ENCODE assay signal across 26 cellular contexts in the genomic region with DNA sequence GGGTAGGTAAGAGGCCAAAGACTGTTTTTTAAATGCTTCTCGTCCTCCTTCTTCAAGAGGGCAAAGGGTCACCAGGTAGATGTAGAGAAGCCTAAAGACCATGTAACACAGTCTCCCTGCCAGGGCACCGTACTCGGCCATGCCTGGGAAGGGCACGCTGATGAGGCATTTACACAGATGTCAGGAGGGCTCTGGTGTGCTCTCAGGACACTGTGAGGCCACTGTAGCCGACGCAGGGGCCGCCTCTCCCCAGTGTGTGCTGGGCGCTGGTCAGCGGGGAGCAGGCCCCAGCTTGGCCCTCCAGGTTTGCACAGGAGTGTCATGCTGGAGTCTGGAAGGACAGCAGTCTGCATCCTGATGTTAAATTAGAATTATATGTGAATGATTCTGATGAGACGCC. TPM values are rescaled to one million over a fixed set of nuclear protein-coding genes. Genes with fewer than 3 reads are reported as not detected.
"Had no signal": no experiment of that assay in that cellular context is flagged by ENCODE, and none has a peak within 500 bp of the region (broad histone marks: within the 10 kb centered on the region; RNA-seq: fewer than 3 reads in every experiment).

No MANE protein-coding gene starts in this region.

- H3K27me3 ChIP-seq: dorsolateral prefrontal cortex, heart left ventricle, neutrophil, sigmoid colon had no signal

- H3K27me3 Mint-ChIP-seq: naive thymus-derived CD4-positive, alpha-beta T cell had no signal

- H3K4me3 ChIP-seq: dorsolateral prefrontal cortex, heart left ventricle, lung, sigmoid colon, skin epidermis had no signal

- H3K4me1 Mint-ChIP-seq: naive thymus-derived CD4-positive, alpha-beta T cell; nephron progenitor cell had no signal

- H3K9me3 ChIP-seq: heart left ventricle, neutrophil, sigmoid colon had no signal

- H3K4me1 ChIP-seq: sigmoid colon had no signal

- H3K9me3 Mint-ChIP-seq: naive thymus-derived CD4-positive, alpha-beta T cell; nephron progenitor cell had no signal

- FAIRE-seq: endometrium, frontal cortex, islet of Langerhans had no signal

- ATAC-seq: heart left ventricle; left lobe of liver; naive thymus-derived CD4-positive, alpha-beta T cell had no signal

- DNase-seq: cortex of kidney; dorsolateral prefrontal cortex; effector CD8-positive, alpha-beta T cell; hippocampal formation; kidney glomerular epithelial cell; naive thymus-derived CD4-positive, alpha-beta T cell; nephron progenitor cell; sigmoid colon; stimulated activated CD4-positive, alpha-beta T cell treated with anti-CD3 and anti-CD28 coated beads, Interleukin-12 subunit alpha, Interleukin-12 subunit beta, amount 100 ng/mL, for 4 hours; stimulated activated naive CD4-positive, alpha-beta T cell treated with Interleukin-2 at 50 U/mL for 16 hours; trophoblast cell had no signal

- H3K27ac ChIP-seq: dorsolateral prefrontal cortex, heart left ventricle, neutrophil, sigmoid colon, skin epidermis had no signal

- H3K4me3 Mint-ChIP-seq: naive thymus-derived CD4-positive, alpha-beta T cell; nephron progenitor cell had no signal

RNA-seq across cellular contexts. Expression of gene HRH3, which starts 44.4 kb away (rescaled TPM):
- total RNA-seq: esophagus mucosa; fibroblast of lung; glomerular endothelial cell; heart left ventricle; left lobe of liver; lung; mesenteric fat pad; mononuclear cell; naive thymus-derived CD4-positive, alpha-beta T cell; osteocyte; pulmonary artery endothelial cell; sigmoid colon had no signal
- polyA plus RNA-seq: fibroblast of lung; heart left ventricle; lung; naive thymus-derived CD4-positive, alpha-beta T cell; sigmoid colon had no signal
